2 cellular contexts compared by ENCODE assay signal in the genomic region with DNA sequence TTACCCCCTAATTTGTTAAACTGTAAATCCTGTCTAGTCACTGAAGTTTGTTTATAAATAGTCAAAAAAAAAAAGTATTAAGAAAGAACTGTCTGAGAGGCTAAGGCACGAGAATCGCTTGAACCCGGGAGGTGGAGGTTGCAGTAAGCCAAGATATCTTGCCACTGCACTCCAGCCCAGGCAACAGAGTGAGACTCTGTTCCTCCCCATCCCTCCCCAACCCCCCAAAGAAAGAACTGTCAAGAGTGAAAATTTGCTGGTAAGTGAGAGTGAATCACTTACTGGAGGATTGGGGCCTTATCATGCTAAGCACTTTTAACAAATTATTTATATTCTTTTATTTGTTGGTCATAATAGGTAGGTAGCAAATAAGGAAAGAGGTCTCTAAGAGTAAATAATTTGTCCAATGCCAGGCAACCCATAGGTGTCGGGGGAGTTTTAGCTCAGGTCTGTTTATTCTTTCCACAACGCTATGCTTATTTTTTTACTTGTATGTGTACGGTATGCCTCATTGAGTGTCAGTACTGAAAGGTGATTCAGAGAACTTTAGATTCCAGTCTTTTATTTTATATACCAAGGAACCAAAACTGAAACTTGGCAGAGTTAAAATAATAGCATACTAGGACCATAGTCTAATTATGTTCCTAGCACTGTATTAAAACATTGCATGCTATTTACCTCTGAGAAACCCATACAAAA.
TF ChIP-seq lines count a peak whose summit lies in the region.

No MANE protein-coding gene starts in this region.

TF ChIP-seq in A549, 52 proteins besides CTCF, POLR2A, EP300 and RAD21:
- no peak for TF ChIP-seq NPAS2 (CRISPR knock-in tag; IDR thresholded peaks at IDR 0.05; ENCODE audit: borderline replicate concordance)
- no peak for TF ChIP-seq MAFK (IDR thresholded peaks at IDR 0.05; ENCODE audit: partially characterized antibody)
- TF ChIP-seq CBX2 (IDR thresholded peaks at IDR 0.05; ENCODE audit: borderline replicate concordance, low read depth) = no peak
- TF ChIP-seq, protein P1, sequence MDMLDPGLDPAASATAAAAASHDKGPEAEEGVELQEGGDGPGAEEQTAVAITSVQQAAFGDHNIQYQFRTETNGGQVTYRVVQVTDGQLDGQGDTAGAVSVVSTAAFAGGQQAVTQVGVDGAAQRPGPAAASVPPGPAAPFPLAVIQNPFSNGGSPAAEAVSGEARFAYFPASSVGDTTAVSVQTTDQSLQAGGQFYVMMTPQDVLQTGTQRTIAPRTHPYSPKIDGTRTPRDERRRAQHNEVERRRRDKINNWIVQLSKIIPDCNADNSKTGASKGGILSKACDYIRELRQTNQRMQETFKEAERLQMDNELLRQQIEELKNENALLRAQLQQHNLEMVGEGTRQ (IDR thresholded peaks at IDR 0.05) = no peak
- no peak for TF ChIP-seq ESRRA (IDR thresholded peaks at IDR 0.05; ENCODE audit: borderline replicate concordance, low read length)
- no peak for TF ChIP-seq TP53 (CRISPR knock-in tag; IDR thresholded peaks at IDR 0.05)
- TF ChIP-seq KDM5A (IDR thresholded peaks at IDR 0.05) = no peak
- no peak for TF ChIP-seq MAZ (IDR thresholded peaks at IDR 0.05; ENCODE audit: borderline replicate concordance, low read depth, low read length)
- TF ChIP-seq HEYL (CRISPR knock-in tag; IDR thresholded peaks at IDR 0.05) = no peak
- TF ChIP-seq, protein P2, sequence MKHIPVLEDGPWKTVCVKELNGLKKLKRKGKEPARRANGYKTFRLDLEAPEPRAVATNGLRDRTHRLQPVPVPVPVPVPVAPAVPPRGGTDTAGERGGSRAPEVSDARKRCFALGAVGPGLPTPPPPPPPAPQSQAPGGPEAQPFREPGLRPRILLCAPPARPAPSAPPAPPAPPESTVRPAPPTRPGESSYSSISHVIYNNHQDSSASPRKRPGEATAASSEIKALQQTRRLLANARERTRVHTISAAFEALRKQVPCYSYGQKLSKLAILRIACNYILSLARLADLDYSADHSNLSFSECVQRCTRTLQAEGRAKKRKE (CRISPR knock-in tag; IDR thresholded peaks at IDR 0.05; ENCODE audit: low read depth) = no peak
- no peak for TF ChIP-seq ZNF302 (CRISPR knock-in tag; IDR thresholded peaks at IDR 0.05)
- TF ChIP-seq JUN (IDR thresholded peaks at IDR 0.05) = no peak
- TF ChIP-seq, protein P3, sequence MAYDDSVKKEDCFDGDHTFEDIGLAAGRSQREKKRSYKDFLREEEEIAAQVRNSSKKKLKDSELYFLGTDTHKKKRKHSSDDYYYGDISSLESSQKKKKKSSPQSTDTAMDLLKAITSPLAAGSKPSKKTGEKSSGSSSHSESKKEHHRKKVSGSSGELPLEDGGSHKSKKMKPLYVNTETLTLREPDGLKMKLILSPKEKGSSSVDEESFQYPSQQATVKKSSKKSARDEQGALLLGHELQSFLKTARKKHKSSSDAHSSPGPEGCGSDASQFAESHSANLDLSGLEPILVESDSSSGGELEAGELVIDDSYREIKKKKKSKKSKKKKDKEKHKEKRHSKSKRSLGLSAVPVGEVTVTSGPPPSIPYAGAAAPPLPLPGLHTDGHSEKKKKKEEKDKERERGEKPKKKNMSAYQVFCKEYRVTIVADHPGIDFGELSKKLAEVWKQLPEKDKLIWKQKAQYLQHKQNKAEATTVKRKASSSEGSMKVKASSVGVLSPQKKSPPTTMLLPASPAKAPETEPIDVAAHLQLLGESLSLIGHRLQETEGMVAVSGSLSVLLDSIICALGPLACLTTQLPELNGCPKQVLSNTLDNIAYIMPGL (CRISPR knock-in tag; IDR thresholded peaks at IDR 0.05; ENCODE audit: borderline replicate concordance) = no peak
- no peak for TF ChIP-seq NR3C1 (IDR thresholded peaks at IDR 0.05)
- no peak for TF ChIP-seq CHD2 (IDR thresholded peaks at IDR 0.05; ENCODE audit: low read length, partially characterized antibody)
- TF ChIP-seq RFX5 (IDR thresholded peaks at IDR 0.05) = no peak

TF ChIP-seq in K562, 482 proteins besides CTCF, POLR2A, EP300 and RAD21:
- TF ChIP-seq WHSC1 (IDR thresholded peaks at IDR 0.05; ENCODE audit: low read length) (no peak), MYC (IDR thresholded peaks at IDR 0.05; ENCODE audit: low read depth, low read length) (0 out of 2 replicates have a peak, but pooled peaks have one; percentile 20), MYC (CRISPR knock-in tag; IDR thresholded peaks at IDR 0.05; ENCODE audit: borderline replicate concordance, low read depth) (no peak), GATAD2B (IDR thresholded peaks at IDR 0.05; ENCODE audit: borderline replicate concordance) (0 out of 2 replicates have a peak, but pooled peaks have one; percentile 18), ZNF780A (CRISPR knock-in tag; IDR thresholded peaks at IDR 0.05) (no peak)
- TF ChIP-seq, protein P4, sequence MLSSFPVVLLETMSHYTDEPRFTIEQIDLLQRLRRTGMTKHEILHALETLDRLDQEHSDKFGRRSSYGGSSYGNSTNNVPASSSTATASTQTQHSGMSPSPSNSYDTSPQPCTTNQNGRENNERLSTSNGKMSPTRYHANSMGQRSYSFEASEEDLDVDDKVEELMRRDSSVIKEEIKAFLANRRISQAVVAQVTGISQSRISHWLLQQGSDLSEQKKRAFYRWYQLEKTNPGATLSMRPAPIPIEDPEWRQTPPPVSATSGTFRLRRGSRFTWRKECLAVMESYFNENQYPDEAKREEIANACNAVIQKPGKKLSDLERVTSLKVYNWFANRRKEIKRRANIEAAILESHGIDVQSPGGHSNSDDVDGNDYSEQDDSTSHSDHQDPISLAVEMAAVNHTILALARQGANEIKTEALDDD (IDR thresholded peaks at IDR 0.05) = no peak
